Comparison of ENCODE assay signal across 8 cellular contexts in genomic region chr1:27487927-27488522, GRCh38. TPM values are rescaled to one million over a fixed set of nuclear protein-coding genes. Genes with fewer than 3 reads are reported as not detected.
A peak's percentile ranks its signal among the peaks of the same experiment; 100 is the strongest.
DNase-seq lines count a peak whose midpoint lies in the region; ATAC-seq, FAIRE-seq and TF ChIP-seq lines count a peak whose summit lies in the region.

No MANE protein-coding gene starts in this region.

- H3K27me3 Mint-ChIP-seq in activated naive CD8-positive, alpha-beta T cell treated with anti-CD3 and anti-CD28 coated beads, Interleukin-2, amount 50 U/mL, for 24 hours, result no peaks in the 10 kb centered on the region

- DNase-seq in A549 (ENCODE audit: low read depth in 1 of 2, low spot score in 1 of 2), result no peak
- DNase-seq in Jurkat, Clone E6-1 (ENCODE audit: low read depth, low spot score), result peak; percentile 41
- no peak for DNase-seq in activated naive CD8-positive, alpha-beta T cell treated with anti-CD3 and anti-CD28 coated beads, Interleukin-2, amount 50 U/mL, for 24 hours
- no peak for DNase-seq in tibial artery
- no peak for DNase-seq in DMS79 (lab: John Stamatoyannopoulos, UW)
- no peak for DNase-seq in GM10248 (ENCODE audit: extremely low spot score)
- no peak for DNase-seq in kidney glomerular epithelial cell (lab: John Stamatoyannopoulos, UW)

- no peaks in the 10 kb centered on the region for H3K9me3 Mint-ChIP-seq in activated naive CD8-positive, alpha-beta T cell treated with anti-CD3 and anti-CD28 coated beads, Interleukin-2, amount 50 U/mL, for 24 hours

- intact Hi-C loops in tibial artery (cut with DNase I; ENCODE audit: low total_unique reads), result no loop called here

- H3K4me3 ChIP-seq in A549 (peak overlapping the region; percentile 82; the same call in 1 of the 3 replicates), liver (ENCODE audit: low read depth in 1 of 3, low read length in 3 of 3) (peak overlapping the region in 1 of 3 donors; percentile 93), tibial artery (peak overlapping the region; percentile 97 to 99)
- peak overlapping the region; percentile 99 for H3K4me3 ChIP-seq in Jurkat, Clone E6-1 (ENCODE audit: low read length)

- H3K27ac Mint-ChIP-seq in activated naive CD8-positive, alpha-beta T cell treated with anti-CD3 and anti-CD28 coated beads, Interleukin-2, amount 50 U/mL, for 24 hours, result peak overlapping the region; percentile 97

- H3K36me3 ChIP-seq in liver (ENCODE audit: control insufficient read depth in 4 of 4, insufficient read depth in 3 of 4, low read depth in 1 of 4, low read length in 3 of 4) (peaks cover 0 to 1% (median 0%) of the 10 kb centered on the region in 4 donors), tibial artery (peaks cover 0 to 4% (median 0%) of the 10 kb centered on the region in 3 donors)

- no peaks in the 10 kb centered on the region for H3K27me3 ChIP-seq in liver (ENCODE audit: control insufficient read depth in 4 of 4, insufficient read depth in 4 of 4, low read length in 3 of 4)
- H3K27me3 ChIP-seq in tibial artery, result no peaks in the 10 kb centered on the region

- POLR2A ChIA-PET in A549 (lab: Yijun Ruan, JAX), result no interaction called here
- POLR2A ChIA-PET in GM10248 (lab: Yijun Ruan, JAX), result interaction anchor here (0.6 kb wide), 1 partner anchor 14 kb away, joined by 3 read pairs; no protein-coding TSS in a partner anchor

- no peak for ATAC-seq in A549
- no peak for ATAC-seq in activated naive CD8-positive, alpha-beta T cell treated with anti-CD3 and anti-CD28 coated beads, Interleukin-2, amount 50 U/mL, for 24 hours

- no peak for TF ChIP-seq EP300 in A549 (IDR thresholded peaks at IDR 0.05)

- H3K9me3 ChIP-seq in A549 (no peaks in the 10 kb centered on the region), liver (ENCODE audit: control insufficient read depth in 4 of 4, low read length in 3 of 4) (no peaks in the 10 kb centered on the region), tibial artery (no peaks in the 10 kb centered on the region)

- H3K4me3 Mint-ChIP-seq in activated naive CD8-positive, alpha-beta T cell treated with anti-CD3 and anti-CD28 coated beads, Interleukin-2, amount 50 U/mL, for 24 hours, result peak overlapping the region; percentile 98

- H3K9ac ChIP-seq in liver (ENCODE audit: low read depth in 1 of 2, low read length in 2 of 2), result peak overlapping the region; percentile 35 to 48

- FAIRE-seq in A549 (lab: Jason Lieb, UNC), result no peak

- peaks cover 53% of the 10 kb centered on the region for H3K4me1 Mint-ChIP-seq in activated naive CD8-positive, alpha-beta T cell treated with anti-CD3 and anti-CD28 coated beads, Interleukin-2, amount 50 U/mL, for 24 hours

- TF ChIP-seq RAD21 in A549 (conservative IDR thresholded peaks at IDR 0.05 in 1 of 2, IDR thresholded peaks at IDR 0.05 in 1 of 2), result no peak
- TF ChIP-seq RAD21 in liver (IDR thresholded peaks at IDR 0.05), result no peak

- TF ChIP-seq POLR2A in A549 (IDR thresholded peaks at IDR 0.05; ENCODE audit: low read length), result no peak

- peaks cover 6% of the 10 kb centered on the region for H3K36me3 Mint-ChIP-seq in activated naive CD8-positive, alpha-beta T cell treated with anti-CD3 and anti-CD28 coated beads, Interleukin-2, amount 50 U/mL, for 24 hours (ENCODE audit: low read depth)

- H3K4me2 ChIP-seq in A549, result peak overlapping the region; percentile 81

- TF ChIP-seq CTCF in A549 (IDR thresholded peaks at IDR 0.05), result no peak
- no peak for TF ChIP-seq CTCF in liver (IDR thresholded peaks at IDR 0.05; ENCODE audit: low read depth, low read length, missing input control)
- TF ChIP-seq CTCF in tibial artery (IDR thresholded peaks at IDR 0.05), result no peak
- TF ChIP-seq CTCF in GM10248 (IDR thresholded peaks at IDR 0.05; ENCODE audit: control extremely low read depth, extremely low read depth, low read depth, missing control alignments), result no peak

- CTCF ChIA-PET in A549 (lab: Yijun Ruan, JAX), result interaction anchor here (0.6 to 0.9 kb wide), 4 partner anchors 28 to 93 kb away, joined by 3 to 4 read pairs (median 4); no protein-coding TSS in a partner anchor
- CTCF ChIA-PET in GM10248 (lab: Yijun Ruan, JAX), result interaction anchor here (0.7 to 2.9 kb wide), 6 partner anchors 14 to 181 kb away, joined by 3 to 10 read pairs (median 6); no protein-coding TSS in a partner anchor

- peak overlapping the region in 1 of 2 experiments; percentile 100; a peak in 3 of 6 replicates for H3K27ac ChIP-seq in A549
- H3K27ac ChIP-seq in liver (ENCODE audit: low read depth in 1 of 2, low read length in 2 of 2), result peak overlapping the region; percentile 90 to 98
- peak overlapping the region; percentile 98 to 100 for H3K27ac ChIP-seq in tibial artery

- H3K4me1 ChIP-seq in A549 (peaks cover 5% of the 10 kb centered on the region), liver (ENCODE audit: control insufficient read depth in 4 of 4, insufficient read depth in 4 of 4, low read length in 3 of 4) (peaks cover 4 to 14% (median 8%) of the 10 kb centered on the region in 4 donors), tibial artery (peaks cover 8 to 73% (median 41%) of the 10 kb centered on the region in 4 donors)

- WGBS in A549 (ENCODE audit: missing lambda C conversion rate), result 28% methylated on average over 4 of the region's 4 CpGs
- WGBS in liver, result 44% methylated on average over 4 of the region's 4 CpGs

TF ChIP-seq in A549, 52 proteins besides CTCF, POLR2A, EP300 and RAD21:
- TF ChIP-seq BCL3 (IDR thresholded peaks at IDR 0.05) (no peak), NR3C1 (IDR thresholded peaks at IDR 0.05) (no peak), TFCP2L1 (CRISPR knock-in tag; IDR thresholded peaks at IDR 0.05) (no peak), PBX3 (IDR thresholded peaks at IDR 0.05) (no peak), HOXB13 (CRISPR knock-in tag; IDR thresholded peaks at IDR 0.05; ENCODE audit: low read depth) (no peak), PHF8 (IDR thresholded peaks at IDR 0.05; ENCODE audit: borderline replicate concordance, low read depth) (no peak), EHF (CRISPR knock-in tag; IDR thresholded peaks at IDR 0.05) (no peak), SREBF2 (IDR thresholded peaks at IDR 0.05) (no peak), HDAC2 (IDR thresholded peaks at IDR 0.05) (no peak), FOSL2 (IDR thresholded peaks at IDR 0.05) (no peak), FOSL2 (CRISPR knock-in tag; IDR thresholded peaks at IDR 0.05) (no peak)

TF ChIP-seq in liver, 16 proteins besides CTCF, POLR2A, EP300 and RAD21:
- TF ChIP-seq GABPA (IDR thresholded peaks at IDR 0.05 in 1 of 2, conservative IDR thresholded peaks at IDR 0.05 in 1 of 2), result no peak
- TF ChIP-seq MAX (IDR thresholded peaks at IDR 0.05), result peak; percentile 12

RNA-seq across cellular contexts. Expression of gene WASF2, which starts 1.9 kb away (rescaled TPM):
- polyA plus RNA-seq in A549 (2011; rRNA removed) (40.8 and 44.9 TPM in 2 replicates), A549 (2017; fragmentation: RNase III; extraction: RNeasy Plus Mini Kit Qiagen cat#74134 plus additional on column Dnase treatment) (22.7 to 23.4 TPM (median 23.4 TPM) in 3 replicates), liver (10 to 100 TPM; 11.6 to 22.4 TPM)
- 18.5 and 24.6 TPM in 2 replicates for polyA plus RNA-seq in A549 (2012; cell fraction: cytosol; rRNA removed)
- 21.8 and 24.8 TPM in 2 replicates for polyA plus RNA-seq in A549 (2012; cell fraction: nucleus; rRNA removed)
- polyA minus RNA-seq in A549 (2011; rRNA and poly(A)+ RNA removed), result 38.8 and 41.7 TPM in 2 replicates
- 41.8 TPM for polyA plus RNA-seq in Jurkat, Clone E6-1 (2012; ENCODE audit: insufficient read depth, insufficient read length)
- 10 to 100 TPM; 15.1 to 37.7 TPM for total RNA-seq in liver
